1 cellular context compared by ENCODE assay signal in genomic region chr14:103607039-103607668, GRCh38.
TF ChIP-seq lines count a peak whose summit lies in the region.

No MANE protein-coding gene starts in this region.

TF ChIP-seq in GM12878, 131 proteins besides CTCF, POLR2A, EP300 and RAD21 (continued from another document):
- TF ChIP-seq, protein P1, sequence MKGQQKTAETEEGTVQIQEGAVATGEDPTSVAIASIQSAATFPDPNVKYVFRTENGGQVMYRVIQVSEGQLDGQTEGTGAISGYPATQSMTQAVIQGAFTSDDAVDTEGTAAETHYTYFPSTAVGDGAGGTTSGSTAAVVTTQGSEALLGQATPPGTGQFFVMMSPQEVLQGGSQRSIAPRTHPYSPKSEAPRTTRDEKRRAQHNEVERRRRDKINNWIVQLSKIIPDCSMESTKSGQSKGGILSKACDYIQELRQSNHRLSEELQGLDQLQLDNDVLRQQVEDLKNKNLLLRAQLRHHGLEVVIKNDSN (IDR thresholded peaks at IDR 0.05; ENCODE audit: borderline replicate concordance, extremely low read length, insufficient read depth, low read depth, low read length), result peak; percentile 64
- TF ChIP-seq NFYA (IDR thresholded peaks at IDR 0.05; ENCODE audit: borderline replicate concordance, low read depth, low read length), result no peak
- 0 out of 2 replicates have a peak, but pooled peaks have one; percentile 11 for TF ChIP-seq YY1 (IDR thresholded peaks at IDR 0.05; ENCODE audit: low read depth, low read length)
- TF ChIP-seq GATAD2B (conservative IDR thresholded peaks at IDR 0.05; ENCODE audit: low read depth), result no peak
- TF ChIP-seq BCL11A (IDR thresholded peaks at IDR 0.05; ENCODE audit: low read depth, low read length), result 0 out of 2 replicates have a peak, but pooled peaks have one; percentile 47
- TF ChIP-seq MEF2B (IDR thresholded peaks at IDR 0.05; ENCODE audit: partially characterized antibody, poor library complexity, severe bottlenecking), result no peak
- 0 out of 2 replicates have a peak, but pooled peaks have one; percentile 50 for TF ChIP-seq DPF2 (IDR thresholded peaks at IDR 0.05)
- TF ChIP-seq SIX5 (IDR thresholded peaks at IDR 0.05; ENCODE audit: low read depth, low read length, severe bottlenecking), result no peak
- no peak for TF ChIP-seq BACH1 (IDR thresholded peaks at IDR 0.05; ENCODE audit: borderline replicate concordance)
- peak; percentile 39; the same call in 1 of the 2 replicates for TF ChIP-seq CREB1 (IDR thresholded peaks at IDR 0.05; ENCODE audit: low read depth)
- no peak for TF ChIP-seq FOXK2 (IDR thresholded peaks at IDR 0.05)
- TF ChIP-seq IKZF2 (IDR thresholded peaks at IDR 0.05), result peak; percentile 88 to 91
- TF ChIP-seq CBFB (IDR thresholded peaks at IDR 0.05; ENCODE audit: low read depth), result peak; percentile 95
- no peak for TF ChIP-seq ZNF622 (IDR thresholded peaks at IDR 0.05)
- TF ChIP-seq STAT1 (conservative IDR thresholded peaks at IDR 0.05), result no peak
- peak; percentile 30; the same call in 1 of the 2 replicates for TF ChIP-seq MTA3 (IDR thresholded peaks at IDR 0.05; ENCODE audit: borderline replicate concordance, low read length)
- no peak for TF ChIP-seq MEF2A (IDR thresholded peaks at IDR 0.05; ENCODE audit: insufficient read depth, low read depth, low read length)
- TF ChIP-seq ETV6 (conservative IDR thresholded peaks at IDR 0.05 in 1 of 2, IDR thresholded peaks at IDR 0.05 in 1 of 2; ENCODE audit: borderline replicate concordance in 1 of 2, low read depth in 1 of 2), result peak in 1 of 2 experiments; percentile 63; a peak in 1 of 4 replicates
- no peak for TF ChIP-seq JUNB (IDR thresholded peaks at IDR 0.05)
- TF ChIP-seq TAF1 (IDR thresholded peaks at IDR 0.05; ENCODE audit: borderline replicate concordance, low read depth, low read length), result no peak
- peak; percentile 44; the same call in 1 of the 2 replicates for TF ChIP-seq MTA2 (IDR thresholded peaks at IDR 0.05; ENCODE audit: low read depth)
- no peak for TF ChIP-seq SREBF2 (IDR thresholded peaks at IDR 0.05; ENCODE audit: low read length)
- TF ChIP-seq CBX3 (IDR thresholded peaks at IDR 0.05; ENCODE audit: borderline replicate concordance, low read depth), result no peak
- TF ChIP-seq PAX5 (IDR thresholded peaks at IDR 0.05; ENCODE audit: borderline replicate concordance, low read depth, low read length), result peak; percentile 81; the same call in 1 of the 2 replicates
- TF ChIP-seq, protein P2, sequence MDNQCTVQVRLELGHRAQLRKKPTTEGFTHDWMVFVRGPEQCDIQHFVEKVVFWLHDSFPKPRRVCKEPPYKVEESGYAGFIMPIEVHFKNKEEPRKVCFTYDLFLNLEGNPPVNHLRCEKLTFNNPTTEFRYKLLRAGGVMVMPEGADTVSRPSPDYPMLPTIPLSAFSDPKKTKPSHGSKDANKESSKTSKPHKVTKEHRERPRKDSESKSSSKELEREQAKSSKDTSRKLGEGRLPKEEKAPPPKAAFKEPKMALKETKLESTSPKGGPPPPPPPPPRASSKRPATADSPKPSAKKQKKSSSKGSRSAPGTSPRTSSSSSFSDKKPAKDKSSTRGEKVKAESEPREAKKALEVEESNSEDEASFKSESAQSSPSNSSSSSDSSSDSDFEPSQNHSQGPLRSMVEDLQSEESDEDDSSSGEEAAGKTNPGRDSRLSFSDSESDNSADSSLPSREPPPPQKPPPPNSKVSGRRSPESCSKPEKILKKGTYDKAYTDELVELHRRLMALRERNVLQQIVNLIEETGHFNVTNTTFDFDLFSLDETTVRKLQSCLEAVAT (IDR thresholded peaks at IDR 0.05), result peak; percentile 83
- TF ChIP-seq, protein P3, sequence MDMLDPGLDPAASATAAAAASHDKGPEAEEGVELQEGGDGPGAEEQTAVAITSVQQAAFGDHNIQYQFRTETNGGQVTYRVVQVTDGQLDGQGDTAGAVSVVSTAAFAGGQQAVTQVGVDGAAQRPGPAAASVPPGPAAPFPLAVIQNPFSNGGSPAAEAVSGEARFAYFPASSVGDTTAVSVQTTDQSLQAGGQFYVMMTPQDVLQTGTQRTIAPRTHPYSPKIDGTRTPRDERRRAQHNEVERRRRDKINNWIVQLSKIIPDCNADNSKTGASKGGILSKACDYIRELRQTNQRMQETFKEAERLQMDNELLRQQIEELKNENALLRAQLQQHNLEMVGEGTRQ (IDR thresholded peaks at IDR 0.05; ENCODE audit: borderline replicate concordance, low read depth, low read length), result peak; percentile 3
- TF ChIP-seq, protein P4, sequence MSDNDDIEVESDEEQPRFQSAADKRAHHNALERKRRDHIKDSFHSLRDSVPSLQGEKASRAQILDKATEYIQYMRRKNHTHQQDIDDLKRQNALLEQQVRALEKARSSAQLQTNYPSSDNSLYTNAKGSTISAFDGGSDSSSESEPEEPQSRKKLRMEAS (IDR thresholded peaks at IDR 0.05; ENCODE audit: low read depth, low read length), result peak; percentile 91
- TF ChIP-seq, protein P5, sequence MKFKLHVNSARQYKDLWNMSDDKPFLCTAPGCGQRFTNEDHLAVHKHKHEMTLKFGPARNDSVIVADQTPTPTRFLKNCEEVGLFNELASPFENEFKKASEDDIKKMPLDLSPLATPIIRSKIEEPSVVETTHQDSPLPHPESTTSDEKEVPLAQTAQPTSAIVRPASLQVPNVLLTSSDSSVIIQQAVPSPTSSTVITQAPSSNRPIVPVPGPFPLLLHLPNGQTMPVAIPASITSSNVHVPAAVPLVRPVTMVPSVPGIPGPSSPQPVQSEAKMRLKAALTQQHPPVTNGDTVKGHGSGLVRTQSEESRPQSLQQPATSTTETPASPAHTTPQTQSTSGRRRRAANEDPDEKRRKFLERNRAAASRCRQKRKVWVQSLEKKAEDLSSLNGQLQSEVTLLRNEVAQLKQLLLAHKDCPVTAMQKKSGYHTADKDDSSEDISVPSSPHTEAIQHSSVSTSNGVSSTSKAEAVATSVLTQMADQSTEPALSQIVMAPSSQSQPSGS (IDR thresholded peaks at IDR 0.05; ENCODE audit: low read length), result no peak
- TF ChIP-seq NBN (IDR thresholded peaks at IDR 0.05), result no peak
- TF ChIP-seq TARDBP (IDR thresholded peaks at IDR 0.05; ENCODE audit: borderline replicate concordance), result no peak
- TF ChIP-seq EED (IDR thresholded peaks at IDR 0.05; ENCODE audit: low read depth), result peak; percentile 95
- TF ChIP-seq FOXM1 (IDR thresholded peaks at IDR 0.05; ENCODE audit: low read depth, low read length), result peak; percentile 46; the same call in 1 of the 2 replicates
- peak; percentile 60; the same call in 1 of the 2 replicates for TF ChIP-seq RELB (IDR thresholded peaks at IDR 0.05; ENCODE audit: low read depth)
- TF ChIP-seq, protein P6, sequence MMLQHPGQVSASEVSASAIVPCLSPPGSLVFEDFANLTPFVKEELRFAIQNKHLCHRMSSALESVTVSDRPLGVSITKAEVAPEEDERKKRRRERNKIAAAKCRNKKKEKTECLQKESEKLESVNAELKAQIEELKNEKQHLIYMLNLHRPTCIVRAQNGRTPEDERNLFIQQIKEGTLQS (IDR thresholded peaks at IDR 0.05; ENCODE audit: borderline replicate concordance, extremely low read depth, low read depth, low read length), result no peak
- peak; percentile 90 to 91 for TF ChIP-seq BHLHE40 (IDR thresholded peaks at IDR 0.05; ENCODE audit: borderline replicate concordance in 1 of 2, low read depth in 2 of 2, low read length in 1 of 2)
- TF ChIP-seq, protein P7, sequence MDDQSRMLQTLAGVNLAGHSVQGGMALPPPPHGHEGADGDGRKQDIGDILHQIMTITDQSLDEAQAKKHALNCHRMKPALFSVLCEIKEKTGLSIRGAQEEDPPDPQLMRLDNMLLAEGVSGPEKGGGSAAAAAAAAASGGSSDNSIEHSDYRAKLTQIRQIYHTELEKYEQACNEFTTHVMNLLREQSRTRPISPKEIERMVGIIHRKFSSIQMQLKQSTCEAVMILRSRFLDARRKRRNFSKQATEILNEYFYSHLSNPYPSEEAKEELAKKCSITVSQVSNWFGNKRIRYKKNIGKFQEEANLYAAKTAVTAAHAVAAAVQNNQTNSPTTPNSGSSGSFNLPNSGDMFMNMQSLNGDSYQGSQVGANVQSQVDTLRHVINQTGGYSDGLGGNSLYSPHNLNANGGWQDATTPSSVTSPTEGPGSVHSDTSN (IDR thresholded peaks at IDR 0.05; ENCODE audit: insufficient replicate concordance, low read depth, low read length), result peak; percentile 87
